Comparison of ENCODE assay signal across 8 cellular contexts in the genomic region with DNA sequence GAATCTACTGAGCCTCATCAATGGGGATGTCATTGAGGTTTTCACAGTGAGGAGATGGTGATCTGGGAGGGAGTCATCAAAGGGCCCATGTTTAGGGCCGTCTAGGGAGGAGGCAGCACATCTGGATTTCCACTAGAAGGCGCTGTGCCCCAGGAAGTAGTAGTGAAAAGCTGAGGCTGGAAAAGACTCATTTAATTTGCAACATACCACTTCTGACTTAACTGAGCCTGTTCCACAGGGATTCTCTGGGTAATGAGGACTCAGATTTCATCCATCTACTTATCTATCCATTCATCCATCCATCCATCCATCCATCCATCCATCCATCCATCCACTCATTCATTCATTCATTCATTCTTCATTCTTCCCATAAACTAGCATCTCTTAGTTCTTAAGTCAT. TPM values are rescaled to one million over a fixed set of nuclear protein-coding genes. Genes with fewer than 3 reads are reported as not detected.
A peak's percentile ranks its signal among the peaks of the same experiment; 100 is the strongest.
DNase-seq lines count a peak whose midpoint lies in the region; ATAC-seq and TF ChIP-seq lines count a peak whose summit lies in the region.

No MANE protein-coding gene starts in this region.

- H3K4me1 ChIP-seq in CD8-positive, alpha-beta memory T cell (ENCODE audit: insufficient read depth, low read length), result peaks cover 8% of the 10 kb centered on the region
- H3K4me1 ChIP-seq in HEK293 (ENCODE audit: control insufficient read depth, insufficient read depth, low read length), result no peaks in the 10 kb centered on the region

- CTCF ChIA-PET in CD8-positive, alpha-beta memory T cell (lab: Charles Lee), result interaction anchor here (0.9 to 3.9 kb wide), 7 partner anchors 11 to 409 kb away, joined by 3 to 19 read pairs (median 3); no protein-coding TSS in a partner anchor
- CTCF ChIA-PET in HEK293 (lab: Yijun Ruan, JAX), result interaction anchor here (0.6 to 6.3 kb wide), 38 partner anchors 9 to 409 kb away, joined by 3 to 60 read pairs (median 4); a partner anchor contains a TSS
- CTCF ChIA-PET in activated CD8-positive, alpha-beta T cell treated with anti-CD3 and anti-CD28 coated beads for 36 hours (lab: Charles Lee), result interaction anchor here (0.6 to 12.1 kb wide), 48 partner anchors 9 to 438 kb away, joined by 3 to 128 read pairs (median 5); a partner anchor contains a TSS

- DNase-seq in CD8-positive, alpha-beta memory T cell, result peak; percentile 15 to 64 (median 32)
- peak; percentile 64 for DNase-seq in NCI-H526 treated with DMSO at 0.1 percent for 48 hours (lab: John Stamatoyannopoulos, UW)
- DNase-seq in activated CD8-positive, alpha-beta T cell treated with anti-CD3 and anti-CD28 coated beads for 36 hours, result peak; percentile 76
- peak; percentile 82 for DNase-seq in epithelial cell of esophagus (ENCODE audit: low read depth)
- peak; percentile 18 for DNase-seq in non-pigmented ciliary epithelial cell (ENCODE audit: low read depth)

- no peaks in the 10 kb centered on the region for H3K27me3 ChIP-seq in CD8-positive, alpha-beta memory T cell (ENCODE audit: insufficient read depth, low read length, poor library complexity, severe bottlenecking)

- H3K4me3 Mint-ChIP-seq in CD8-positive, alpha-beta memory T cell, result peak overlapping the region in 1 of 7 donors; percentile 41
- H3K4me3 Mint-ChIP-seq in activated CD8-positive, alpha-beta T cell treated with anti-CD3 and anti-CD28 coated beads for 36 hours, result no peak overlapping the region

- intact Hi-C loops in activated CD8-positive, alpha-beta T cell treated with anti-CD3 and anti-CD28 coated beads for 36 hours (cut with micrococcal nuclease), result no loop called here

- ATAC-seq in activated CD8-positive, alpha-beta T cell treated with anti-CD3 and anti-CD28 coated beads for 36 hours, result peak; percentile 34
- ATAC-seq in GM21367 (IDR thresholded peaks at IDR 0.05; ENCODE audit: unreplicated experiment) (no peak), GM18517 (IDR thresholded peaks at IDR 0.05; ENCODE audit: unreplicated experiment) (no peak)

- no peak overlapping the region for H3K27ac ChIP-seq in CD8-positive, alpha-beta memory T cell (ENCODE audit: low read depth, low read length)
- H3K27ac ChIP-seq in HEK293 (ENCODE audit: extremely low read depth, low read depth, low read length), result no peak overlapping the region

- H3K9me3 Mint-ChIP-seq in CD8-positive, alpha-beta memory T cell, result no peaks in the 10 kb centered on the region
- H3K9me3 Mint-ChIP-seq in activated CD8-positive, alpha-beta T cell treated with anti-CD3 and anti-CD28 coated beads for 36 hours, result no peaks in the 10 kb centered on the region

- H3K4me1 Mint-ChIP-seq in CD8-positive, alpha-beta memory T cell, result peaks cover 0 to 3% (median 0%) of the 10 kb centered on the region in 3 donors
- peaks cover 2% of the 10 kb centered on the region for H3K4me1 Mint-ChIP-seq in activated CD8-positive, alpha-beta T cell treated with anti-CD3 and anti-CD28 coated beads for 36 hours (ENCODE audit: low read depth)

- peak overlapping the region in 4 of 8 donors; percentile 16 to 58 (median 39) for H3K27ac Mint-ChIP-seq in CD8-positive, alpha-beta memory T cell
- H3K27ac Mint-ChIP-seq in activated CD8-positive, alpha-beta T cell treated with anti-CD3 and anti-CD28 coated beads for 36 hours, result no peak overlapping the region

- H3K27me3 Mint-ChIP-seq in CD8-positive, alpha-beta memory T cell, result peaks cover 12 to 24% of the 10 kb centered on the region in 2 donors
- H3K27me3 Mint-ChIP-seq in activated CD8-positive, alpha-beta T cell treated with anti-CD3 and anti-CD28 coated beads for 36 hours, result peaks cover 6% of the 10 kb centered on the region

- no peak overlapping the region for H3K4me3 ChIP-seq in CD8-positive, alpha-beta memory T cell (ENCODE audit: low read length)
- H3K4me3 ChIP-seq in HEK293 (ENCODE audit: low read depth, low read length) (no peak overlapping the region), epithelial cell of esophagus (ENCODE audit: low read length) (no peak overlapping the region)

- no peaks in the 10 kb centered on the region for H3K36me3 ChIP-seq in CD8-positive, alpha-beta memory T cell (ENCODE audit: insufficient read depth, low read length)
- no peaks in the 10 kb centered on the region for H3K36me3 ChIP-seq in HEK293 (ENCODE audit: control insufficient read depth in 2 of 2, insufficient read depth in 1 of 2, low read length in 2 of 2)

- peaks cover 0 to 6% (median 0%) of the 10 kb centered on the region in 3 donors for H3K36me3 Mint-ChIP-seq in CD8-positive, alpha-beta memory T cell
- no peaks in the 10 kb centered on the region for H3K36me3 Mint-ChIP-seq in activated CD8-positive, alpha-beta T cell treated with anti-CD3 and anti-CD28 coated beads for 36 hours (ENCODE audit: low read depth)

- POLR2A ChIA-PET in CD8-positive, alpha-beta memory T cell (lab: Charles Lee), result interaction anchor here (1.2 kb wide), 1 partner anchor 72 kb away, joined by 3 read pairs; no protein-coding TSS in a partner anchor
- POLR2A ChIA-PET in HEK293 (lab: Yijun Ruan, JAX), result interaction anchor here (0.8 to 1.5 kb wide), 2 partner anchors 42 to 74 kb away, joined by 3 read pairs; no protein-coding TSS in a partner anchor
- POLR2A ChIA-PET in activated CD8-positive, alpha-beta T cell treated with anti-CD3 and anti-CD28 coated beads for 36 hours (lab: Charles Lee), result interaction anchor here (0.9 to 1.8 kb wide), 4 partner anchors 11 to 198 kb away, joined by 3 to 5 read pairs (median 3); a partner anchor contains a TSS

- H3K9me3 ChIP-seq in CD8-positive, alpha-beta memory T cell (ENCODE audit: low read length), result no peaks in the 10 kb centered on the region
- no peaks in the 10 kb centered on the region for H3K9me3 ChIP-seq in HEK293 (ENCODE audit: control insufficient read depth, insufficient read depth, low read depth, low read length)

- no peak for TF ChIP-seq CTCF in HEK293 (tag by site-specific recombination; IDR thresholded peaks at IDR 0.05)
- TF ChIP-seq CTCF in activated CD8-positive, alpha-beta T cell treated with anti-CD3 and anti-CD28 coated beads for 36 hours (IDR thresholded peaks at IDR 0.05), result peak; percentile 76
- peak; percentile 95 for TF ChIP-seq CTCF in epithelial cell of esophagus (IDR thresholded peaks at IDR 0.05; ENCODE audit: insufficient read depth, low read depth, low read length, missing control alignments)

TF ChIP-seq in HEK293, 187 proteins besides CTCF, POLR2A, EP300 and RAD21:
- 0 out of 2 replicates have a peak, but pooled peaks have one; percentile 29 for TF ChIP-seq ZBTB48 (tag by site-specific recombination; IDR thresholded peaks at IDR 0.05)
- TF ChIP-seq FEZF1 (tag by site-specific recombination; IDR thresholded peaks at IDR 0.05), result peak; percentile 81
- TF ChIP-seq ZNF366 (tag by site-specific recombination; conservative IDR thresholded peaks at IDR 0.05), result peak; percentile 79
- peak; percentile 88 for TF ChIP-seq ZNF654 (tag by site-specific recombination; IDR thresholded peaks at IDR 0.05; ENCODE audit: low read depth)
- TF ChIP-seq ZNF248 (tag by site-specific recombination; IDR thresholded peaks at IDR 0.05), result no peak
- TF ChIP-seq ZBTB17 (tag by site-specific recombination; IDR thresholded peaks at IDR 0.05), result 0 out of 2 replicates have a peak, but pooled peaks have one; percentile 39
- 0 out of 2 replicates have a peak, but pooled peaks have one; percentile 25 for TF ChIP-seq ZNF664 (tag by site-specific recombination; IDR thresholded peaks at IDR 0.05)
- no peak for TF ChIP-seq ZNF610 (tag by site-specific recombination; IDR thresholded peaks at IDR 0.05; ENCODE audit: borderline replicate concordance)

RNA-seq across cellular contexts. Expression of gene SHF, which starts 17.4 kb away (rescaled TPM):
- total RNA-seq in CD8-positive, alpha-beta memory T cell, result 10 to 100 TPM; 25.4 to 29.5 TPM
- polyA plus RNA-seq in CD8-positive, alpha-beta memory T cell, result 1.5 TPM
- 10 to 100 TPM; 19.8 to 23.5 TPM for total RNA-seq in activated CD8-positive, alpha-beta T cell treated with anti-CD3 and anti-CD28 coated beads for 36 hours

RNA-seq across cellular contexts. Expression of gene SLC28A2, which starts 46.8 kb away (rescaled TPM):
- total RNA-seq in CD8-positive, alpha-beta memory T cell, result not detected
- not detected for polyA plus RNA-seq in CD8-positive, alpha-beta memory T cell
- total RNA-seq in activated CD8-positive, alpha-beta T cell treated with anti-CD3 and anti-CD28 coated beads for 36 hours, result not detected

Comparison
In these comparisons a context has a peak if more than half of its experiments do, and no peak if none do; other contexts are left out.
1. DNase-seq: peak in every context shown above with its lines; median percentile 82 in epithelial cell of esophagus; 76 in activated CD8-positive, alpha-beta T cell treated with anti-CD3 and anti-CD28 coated beads for 36 hours; 64 in NCI-H526 treated with DMSO at 0.1 percent for 48 hours; 32 in CD8-positive, alpha-beta memory T cell; 18 in non-pigmented ciliary epithelial cell.